18 cellular contexts compared by ENCODE assay signal in the genomic region with DNA sequence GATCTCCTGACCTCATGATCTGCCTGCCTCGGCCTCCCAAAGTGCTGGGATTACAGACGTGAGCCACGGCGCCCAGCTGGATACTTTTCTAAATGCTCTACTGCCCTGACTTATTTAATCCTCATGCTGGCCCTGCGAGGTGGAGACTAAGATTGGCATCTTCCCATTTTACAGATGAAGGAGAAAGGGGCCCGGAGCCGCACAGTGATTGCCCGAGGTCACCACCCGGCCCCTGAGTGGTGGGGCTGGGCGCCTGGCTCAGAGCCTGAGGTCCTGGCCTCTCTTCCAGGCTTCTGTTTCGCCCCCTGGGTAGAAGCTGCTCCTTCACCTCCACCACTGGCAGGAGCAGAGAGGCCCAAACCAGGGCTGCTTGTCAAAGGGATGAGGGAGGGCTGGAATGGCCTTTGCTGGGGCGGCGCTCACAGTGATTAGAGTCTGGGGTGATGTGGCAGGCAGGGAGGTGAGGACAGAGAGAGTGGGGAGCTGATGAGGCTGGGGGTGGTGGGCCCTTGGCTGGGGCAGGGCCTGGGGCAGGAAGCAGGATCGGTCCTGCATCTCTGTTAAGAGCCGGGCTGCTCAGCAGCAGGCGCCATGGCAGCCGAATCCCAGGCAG. TPM values are rescaled to one million over a fixed set of nuclear protein-coding genes. Genes with fewer than 3 reads are reported as not detected.
"Had no signal": no experiment of that assay in that cellular context is flagged by ENCODE, and none has a peak within 500 bp of the region (broad histone marks: within the 10 kb centered on the region; RNA-seq: fewer than 3 reads in every experiment).

No MANE protein-coding gene starts in this region.

- H3K36me3 ChIP-seq: heart left ventricle, sigmoid colon had no signal

- H3K27ac ChIP-seq: coronary artery, heart left ventricle, sigmoid colon had no signal

- H3K9me3 ChIP-seq: heart left ventricle, mucosa of descending colon had no signal

- DNase-seq: effector CD4-positive, alpha-beta T cell; hippocampal formation; kidney glomerular epithelial cell; naive thymus-derived CD8-positive, alpha-beta T cell; sigmoid colon; stimulated activated CD4-positive, alpha-beta T cell treated with anti-CD3 and anti-CD28 coated beads, Interleukin-12 subunit alpha, Interleukin-12 subunit beta, amount 100 ng/mL, for 4 hours; stimulated activated naive CD4-positive, alpha-beta T cell; trophoblast cell had no signal

- H3K4me3 ChIP-seq: coronary artery, heart left ventricle, mucosa of descending colon, sigmoid colon, skin epidermis had no signal

- FAIRE-seq: frontal cortex, urothelium cell line had no signal

- H3K9me3 Mint-ChIP-seq: naive thymus-derived CD8-positive, alpha-beta T cell had no signal

- H3K4me1 ChIP-seq: heart left ventricle, sigmoid colon had no signal

- H3K36me3 Mint-ChIP-seq: naive thymus-derived CD8-positive, alpha-beta T cell had no signal

- H3K4me3 Mint-ChIP-seq: naive thymus-derived CD8-positive, alpha-beta T cell had no signal

RNA-seq across cellular contexts. Expression of a gene that starts 15.4 kb away (rescaled TPM):
- total RNA-seq: chondrocyte; dermis microvascular lymphatic vessel endothelial cell; naive thymus-derived CD8-positive, alpha-beta T cell; omental fat pad; pulmonary artery endothelial cell; sigmoid colon had no signal
- polyA plus RNA-seq: heart left ventricle, sigmoid colon had no signal

RNA-seq across cellular contexts. Expression of a gene that starts 53.3 kb away (rescaled TPM):
- total RNA-seq: naive thymus-derived CD8-positive, alpha-beta T cell; pulmonary artery endothelial cell had no signal
- polyA plus RNA-seq: naive thymus-derived CD8-positive, alpha-beta T cell had no signal
